ENCODE assay signal across 31 cellular contexts in the genomic region with DNA sequence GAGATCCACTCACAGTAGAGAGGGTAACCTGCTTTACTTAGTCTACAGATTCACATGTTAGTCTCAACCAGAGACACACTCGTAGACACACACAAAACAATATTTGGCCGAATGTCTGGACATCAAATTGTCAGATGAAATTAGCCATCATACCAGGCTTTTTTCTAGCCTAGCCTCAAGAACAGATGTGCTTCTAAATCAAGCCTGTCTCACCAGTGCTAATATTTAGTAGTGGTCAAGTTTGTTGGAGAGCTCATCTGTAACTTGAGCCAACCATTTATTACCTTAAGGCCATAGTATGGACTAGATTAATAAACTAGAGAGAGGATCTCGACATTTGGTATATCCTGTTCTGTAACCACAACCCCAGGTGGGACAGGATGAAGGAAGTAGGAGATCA.
"Had no signal": no experiment of that assay in that cellular context is flagged by ENCODE, and none has a peak within 500 bp of the region (broad histone marks: within the 10 kb centered on the region; RNA-seq: fewer than 3 reads in every experiment).

No MANE protein-coding gene starts in this region.

- H3K36me3 ChIP-seq: esophagus squamous epithelium, heart right ventricle, lower lobe of right lung, neural progenitor cell, right lobe of liver, suprapubic skin, transverse colon, upper lobe of right lung, uterus had no signal

- H3K9me3 Mint-ChIP-seq: nephron, neural progenitor cell had no signal

- H3K4me1 ChIP-seq: esophagus squamous epithelium, heart right ventricle, lower lobe of right lung, neural progenitor cell, parathyroid adenoma, right lobe of liver, suprapubic skin, transverse colon, upper lobe of right lung, uterus had no signal

- H3K9ac ChIP-seq: neural progenitor cell, parathyroid adenoma had no signal

- H3K36me3 Mint-ChIP-seq: neural progenitor cell had no signal

- H3K9me3 ChIP-seq: esophagus squamous epithelium, heart right ventricle, lower lobe of right lung, right lobe of liver, suprapubic skin, transverse colon, upper lobe of right lung, uterus had no signal

- FAIRE-seq: endometrium, islet of Langerhans had no signal

- H3K27me3 ChIP-seq: esophagus squamous epithelium, heart right ventricle, neural progenitor cell, right lobe of liver, suprapubic skin, transverse colon, upper lobe of right lung, uterus had no signal

- ATAC-seq: effector memory CD8-positive, alpha-beta T cell; heart right ventricle; left colon; left ventricle myocardium superior; lower lobe of right lung; naive thymus-derived CD4-positive, alpha-beta T cell; right lobe of liver; stimulated activated naive CD8-positive, alpha-beta T cell treated with anti-CD3 and anti-CD28 coated beads, Interleukin-15, amount 100 ng/mL, for 72 hours; upper lobe of right lung had no signal

- H3K4me1 Mint-ChIP-seq: naive thymus-derived CD4-positive, alpha-beta T cell; stimulated activated naive CD8-positive, alpha-beta T cell treated with anti-CD3 and anti-CD28 coated beads, Interleukin-15, amount 100 ng/mL, for 72 hours had no signal

- H3K79me2 ChIP-seq: parathyroid adenoma had no signal

- H3K27me3 Mint-ChIP-seq: effector memory CD8-positive, alpha-beta T cell; naive thymus-derived CD4-positive, alpha-beta T cell; progenitor cell of endocrine pancreas; stimulated activated naive CD8-positive, alpha-beta T cell treated with anti-CD3 and anti-CD28 coated beads, Interleukin-15, amount 100 ng/mL, for 72 hours had no signal

- H3K27ac Mint-ChIP-seq: effector memory CD8-positive, alpha-beta T cell; naive thymus-derived CD4-positive, alpha-beta T cell; neural progenitor cell; progenitor cell of endocrine pancreas; stimulated activated naive CD8-positive, alpha-beta T cell treated with anti-CD3 and anti-CD28 coated beads, Interleukin-15, amount 100 ng/mL, for 72 hours had no signal

- H3K4me3 ChIP-seq: esophagus squamous epithelium, heart right ventricle, lower lobe of right lung, neural progenitor cell, right lobe of liver, smooth muscle cell, suprapubic skin, transverse colon, upper lobe of right lung, uterus had no signal

- DNase-seq: cortex of kidney; effector memory CD8-positive, alpha-beta T cell; erythroblast; esophagus squamous epithelium; foreskin melanocyte; glutamatergic neuron; heart right ventricle; hippocampal formation; kidney glomerular epithelial cell; left colon; left ventricle myocardium superior; lower lobe of right lung; naive thymus-derived CD4-positive, alpha-beta T cell; right lobe of liver; stimulated activated CD4-positive, alpha-beta T cell treated with anti-CD3 and anti-CD28 coated beads, Interleukin-12 subunit alpha, Interleukin-12 subunit beta, amount 100 ng/mL, for 4 hours; stimulated activated CD4-positive, alpha-beta T cell treated with anti-CD3 and anti-CD28 coated beads, Interleukin-1b, Interleukin-23, amount 100 ng/mL, for 48 hours; stimulated activated CD4-positive, alpha-beta T cell treated with anti-CD3 and anti-CD28 coated beads, Interleukin-4, amount 100 ng/mL, for 1 hour; stimulated activated CD8-positive, alpha-beta memory T cell treated with anti-CD3 and anti-CD28 coated beads, Interleukin-4, amount 100 ng/mL, for 48 hours; stimulated activated naive CD4-positive, alpha-beta T cell; stimulated activated naive CD8-positive, alpha-beta T cell treated with anti-CD3 and anti-CD28 coated beads, Interleukin-15, amount 100 ng/mL, for 72 hours; transverse colon; upper lobe of right lung; uterus had no signal

- H3K4me2 ChIP-seq: neural progenitor cell had no signal

- H2AFZ ChIP-seq: neural progenitor cell, parathyroid adenoma had no signal

- H3K27ac ChIP-seq: esophagus squamous epithelium, heart right ventricle, lower lobe of right lung, neural progenitor cell, parathyroid adenoma, right lobe of liver, suprapubic skin, transverse colon, upper lobe of right lung, uterus had no signal

- H3K4me3 Mint-ChIP-seq: effector memory CD8-positive, alpha-beta T cell; naive thymus-derived CD4-positive, alpha-beta T cell; nephron; neural progenitor cell; stimulated activated naive CD8-positive, alpha-beta T cell treated with anti-CD3 and anti-CD28 coated beads, Interleukin-15, amount 100 ng/mL, for 72 hours had no signal
